1 cellular context compared by ENCODE assay signal in genomic region chr15:33987444-33987843, GRCh38.
TF ChIP-seq lines count a peak whose summit lies in the region.

No MANE protein-coding gene starts in this region.

TF ChIP-seq in H1, 55 proteins besides CTCF, POLR2A, EP300 and RAD21:
- TF ChIP-seq CBX8 (IDR thresholded peaks at IDR 0.05; ENCODE audit: borderline replicate concordance, low read depth, low read length) = no peak
- no peak for TF ChIP-seq BACH1 (IDR thresholded peaks at IDR 0.05; ENCODE audit: low read length)
- TF ChIP-seq SIX5 (IDR thresholded peaks at IDR 0.05; ENCODE audit: low read depth, low read length) = no peak
